21 cellular contexts compared by ENCODE assay signal in the genomic region with DNA sequence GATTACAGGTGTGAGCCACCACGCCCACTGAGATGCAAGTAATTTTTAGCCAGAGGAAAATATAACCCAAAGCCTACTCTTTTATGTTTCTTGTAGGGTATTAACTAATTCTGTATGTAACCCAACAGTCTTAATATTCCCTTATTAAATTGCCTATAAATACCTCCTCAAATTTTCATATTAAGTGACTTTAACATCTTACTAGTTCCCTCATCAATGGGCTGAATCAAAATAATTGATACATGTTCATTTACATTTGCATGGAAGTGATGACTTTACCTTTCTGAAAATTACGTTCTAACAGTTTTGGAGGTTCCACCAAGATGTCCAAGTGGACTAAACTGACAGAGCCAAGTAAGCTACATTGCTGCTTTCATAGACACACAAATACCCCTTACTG. TPM values are rescaled to one million over a fixed set of nuclear protein-coding genes. Genes with fewer than 3 reads are reported as not detected.
A peak's percentile ranks its signal among the peaks of the same experiment; 100 is the strongest.
DNase-seq lines count a peak whose midpoint lies in the region; ATAC-seq and TF ChIP-seq lines count a peak whose summit lies in the region.
"Had no signal": no experiment of that assay in that cellular context is flagged by ENCODE, and none has a peak within 500 bp of the region (broad histone marks: within the 10 kb centered on the region; RNA-seq: fewer than 3 reads in every experiment).

No MANE protein-coding gene starts in this region.

- no peak for DNase-seq in CD4-positive, CD25-positive, alpha-beta regulatory T cell
- no peak for DNase-seq in endodermal cell
- DNase-seq in effector CD4-positive, alpha-beta T cell: no peak
- no peak for DNase-seq in NCI-H1092 (lab: John Stamatoyannopoulos, UW)
- no peak for DNase-seq in osteocyte (ENCODE audit: extremely low spot score, unreplicated experiment)
- DNase-seq: GDM1; H7; Kasumi-1; MM.1S; NCI-H1092 treated with DMSO at 0.1 percent for 48 hours; NCI-H146; NCI-H2081; NK-92 treated with Interleukin-12 subunit alpha and Interleukin-12 subunit beta, amount 100 ng/mL, for 24 hours; OCI-M1; SHP77 had no signal

- no peak overlapping the region for H3K4me3 ChIP-seq in CD4-positive, CD25-positive, alpha-beta regulatory T cell (ENCODE audit: low read depth, low read length)
- no peak overlapping the region for H3K4me3 ChIP-seq in HEK293 (ENCODE audit: low read depth, low read length)
- H3K4me3 ChIP-seq in endodermal cell (ENCODE audit: low read length): peak overlapping the region; percentile 1
- peak overlapping the region; percentile 86 to 91 for H3K4me3 ChIP-seq in neutrophil (ENCODE audit: low read depth in 1 of 2, low read length in 1 of 2)
- H3K4me3 ChIP-seq: SK-N-MC had no signal

- peak overlapping the region in 2 of 3 donors; percentile 56 to 79 for H3K27ac Mint-ChIP-seq in CD4-positive, CD25-positive, alpha-beta regulatory T cell
- no peak overlapping the region for H3K27ac Mint-ChIP-seq in endodermal cell
- no peak overlapping the region for H3K27ac Mint-ChIP-seq in osteocyte (ENCODE audit: unreplicated experiment)

- H3K36me3 ChIP-seq in CD4-positive, CD25-positive, alpha-beta regulatory T cell (ENCODE audit: control insufficient read depth, insufficient read depth, low read length): no peaks in the 10 kb centered on the region
- peaks cover 0 to 6% of the 10 kb centered on the region in 2 experiments; a peak in 1 of 3 replicates for H3K36me3 ChIP-seq in HEK293 (ENCODE audit: control insufficient read depth in 2 of 2, insufficient read depth in 1 of 2, low read length in 2 of 2)
- H3K36me3 ChIP-seq in endodermal cell (ENCODE audit: control insufficient read depth, insufficient read depth, low read length): no peaks in the 10 kb centered on the region
- no peaks in the 10 kb centered on the region for H3K36me3 ChIP-seq in neutrophil

- H3K27me3 Mint-ChIP-seq in CD4-positive, CD25-positive, alpha-beta regulatory T cell: peaks cover 49% of the 10 kb centered on the region
- no peaks in the 10 kb centered on the region for H3K27me3 Mint-ChIP-seq in endodermal cell (ENCODE audit: insufficient read depth)
- H3K27me3 Mint-ChIP-seq in osteocyte (ENCODE audit: unreplicated experiment): no peaks in the 10 kb centered on the region
- H3K27me3 Mint-ChIP-seq: IgD-negative memory B cell had no signal

- peaks cover 20% of the 10 kb centered on the region for H3K4me1 ChIP-seq in CD4-positive, CD25-positive, alpha-beta regulatory T cell (ENCODE audit: control insufficient read depth, insufficient read depth, low read length, poor library complexity, severe bottlenecking)
- H3K4me1 ChIP-seq in HEK293 (ENCODE audit: control insufficient read depth, insufficient read depth, low read length) (peaks cover 24% of the 10 kb centered on the region), endodermal cell (ENCODE audit: control insufficient read depth, insufficient read depth, low read length) (peaks cover 4% of the 10 kb centered on the region), neutrophil (ENCODE audit: control insufficient read depth in 1 of 2, insufficient read depth in 1 of 2, low read depth in 1 of 2, low read length in 1 of 2) (peaks cover 48 to 58% of the 10 kb centered on the region in 2 experiments)

- peak overlapping the region in 1 of 4 donors; percentile 34 for H3K4me3 Mint-ChIP-seq in CD4-positive, CD25-positive, alpha-beta regulatory T cell
- H3K4me3 Mint-ChIP-seq in endodermal cell (no peak overlapping the region), osteocyte (ENCODE audit: unreplicated experiment) (no peak overlapping the region)

- no peak overlapping the region for H3K9ac ChIP-seq in endodermal cell (ENCODE audit: extremely low read depth, low read length, poor library complexity, severe bottlenecking)

- no peak overlapping the region for H3K27ac ChIP-seq in CD4-positive, CD25-positive, alpha-beta regulatory T cell (ENCODE audit: insufficient read depth, low read length, poor library complexity, severe bottlenecking)
- no peak overlapping the region for H3K27ac ChIP-seq in HEK293 (ENCODE audit: extremely low read depth, low read depth, low read length)
- no peak overlapping the region for H3K27ac ChIP-seq in endodermal cell (ENCODE audit: low read depth, low read length)
- peak overlapping the region; percentile 97 for H3K27ac ChIP-seq in neutrophil
- H3K27ac ChIP-seq: C4-2B, HL-60, SK-N-MC had no signal

- H3K4me1 Mint-ChIP-seq in CD4-positive, CD25-positive, alpha-beta regulatory T cell: peaks cover 26 to 69% (median 44%) of the 10 kb centered on the region in 4 donors
- H3K4me1 Mint-ChIP-seq in endodermal cell (peaks cover 33% of the 10 kb centered on the region), osteocyte (ENCODE audit: unreplicated experiment) (peaks cover 54% of the 10 kb centered on the region)

- H3K9me3 ChIP-seq in CD4-positive, CD25-positive, alpha-beta regulatory T cell (ENCODE audit: control insufficient read depth in 2 of 2, low read length in 2 of 2): peaks cover 0 to 4% of the 10 kb centered on the region in 2 experiments
- no peaks in the 10 kb centered on the region for H3K9me3 ChIP-seq in HEK293 (ENCODE audit: control insufficient read depth, insufficient read depth, low read depth, low read length)
- peaks cover 12% of the 10 kb centered on the region for H3K9me3 ChIP-seq in endodermal cell (ENCODE audit: control insufficient read depth, low read length)
- no peaks in the 10 kb centered on the region for H3K9me3 ChIP-seq in neutrophil

- WGBS in endodermal cell (ENCODE audit: insufficient coverage in 1 of 2, insufficient read length in 1 of 2), 2 experiments: 98 to 100% methylated on average over 1 to 2 of the region's 2 CpGs

- peaks cover 3% of the 10 kb centered on the region for H3K36me3 Mint-ChIP-seq in CD4-positive, CD25-positive, alpha-beta regulatory T cell
- H3K36me3 Mint-ChIP-seq in endodermal cell (ENCODE audit: low read depth): peaks cover 10% of the 10 kb centered on the region
- H3K36me3 Mint-ChIP-seq in osteocyte (ENCODE audit: unreplicated experiment): no peaks in the 10 kb centered on the region
- H3K36me3 Mint-ChIP-seq: IgD-negative memory B cell had no signal

- no peak for ATAC-seq in CD4-positive, CD25-positive, alpha-beta regulatory T cell (ENCODE audit: low read depth in 2 of 2)

- H3K27me3 ChIP-seq in CD4-positive, CD25-positive, alpha-beta regulatory T cell (ENCODE audit: control insufficient read depth, insufficient read depth, low read length): peaks cover 9% of the 10 kb centered on the region
- H3K27me3 ChIP-seq in endodermal cell (ENCODE audit: control insufficient read depth, insufficient read depth, low read length, poor library complexity, severe bottlenecking) (no peaks in the 10 kb centered on the region), neutrophil (no peaks in the 10 kb centered on the region)

- peaks cover 0 to 5% (median 0%) of the 10 kb centered on the region in 7 donors for H3K9me3 Mint-ChIP-seq in CD4-positive, CD25-positive, alpha-beta regulatory T cell
- H3K9me3 Mint-ChIP-seq in endodermal cell: peaks cover 12% of the 10 kb centered on the region
- H3K9me3 Mint-ChIP-seq in osteocyte (ENCODE audit: unreplicated experiment): no peaks in the 10 kb centered on the region
- H3K9me3 Mint-ChIP-seq: IgD-negative memory B cell had no signal

- CTCF ChIA-PET in HEK293 (lab: Yijun Ruan, JAX): no interaction called here

- no peak for TF ChIP-seq CTCF in HEK293 (tag by site-specific recombination; IDR thresholded peaks at IDR 0.05)
- TF ChIP-seq CTCF in endodermal cell (conservative IDR thresholded peaks at IDR 0.05): no peak
- TF ChIP-seq CTCF in neutrophil (IDR thresholded peaks at IDR 0.05): no peak
- TF ChIP-seq CTCF in osteocyte (IDR thresholded peaks at IDR 0.05): no peak

- POLR2A ChIA-PET in HEK293 (lab: Yijun Ruan, JAX): no interaction called here

TF ChIP-seq in HEK293, 187 proteins besides CTCF, POLR2A, EP300 and RAD21:
- TF ChIP-seq ZNF510 (tag by site-specific recombination; IDR thresholded peaks at IDR 0.05; ENCODE audit: insufficient replicate concordance) (peak; percentile 100), ZNF114 (tag by site-specific recombination; IDR thresholded peaks at IDR 0.05) (no peak)

RNA-seq across cellular contexts. Expression of gene SOS2, which starts 3.1 kb away (rescaled TPM):
- total RNA-seq in CD4-positive, CD25-positive, alpha-beta regulatory T cell: 13.2 TPM
- polyA plus RNA-seq in CD4-positive, CD25-positive, alpha-beta regulatory T cell: 1 to 10 TPM; 3.6 to 5.5 (median 4.8) TPM
- 10 to 100 TPM; 19.6 to 20.4 TPM for total RNA-seq in endodermal cell
- 28.2 TPM for polyA plus RNA-seq in endodermal cell (2013, experiment 1 of 2)
- polyA plus RNA-seq in endodermal cell (2013, experiment 2 of 2): 26.1 TPM
- total RNA-seq in osteocyte: 29.3 and 32.4 TPM in 2 replicates

Comparison
In these comparisons a context has a peak if more than half of its experiments do, and no peak if none do; other contexts are left out.
1. H3K4me3 ChIP-seq: peak in endodermal cell (single experiment) and neutrophil (2 of 2); none in CD4-positive, CD25-positive, alpha-beta regulatory T cell (single experiment) and HEK293 (single experiment).
2. H3K27ac Mint-ChIP-seq: peak in CD4-positive, CD25-positive, alpha-beta regulatory T cell (2 of 3); none in endodermal cell (single experiment) and osteocyte (single experiment).